Comparison of ENCODE assay signal across 35 cellular contexts in the genomic region with DNA sequence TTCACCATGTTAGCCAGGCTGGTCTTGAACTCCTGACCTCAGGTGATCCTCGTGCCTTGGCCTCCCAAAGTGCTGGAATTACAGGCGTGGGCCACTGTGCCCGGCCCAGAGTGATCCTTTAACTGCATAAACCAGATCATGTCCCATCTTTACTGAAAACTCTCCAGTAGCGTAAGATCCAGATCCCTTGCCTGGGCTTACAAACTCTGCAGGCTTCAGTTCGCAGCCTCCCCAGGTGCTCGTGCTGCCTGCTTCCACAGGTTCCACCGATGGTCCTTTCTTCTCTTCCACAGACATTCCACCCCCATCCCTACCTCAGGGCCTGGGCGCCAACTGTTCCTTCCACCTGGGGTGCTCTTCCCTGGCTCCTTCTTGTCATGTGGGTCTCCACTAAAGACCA.
"Had no signal": no experiment of that assay in that cellular context is flagged by ENCODE, and none has a peak within 500 bp of the region (broad histone marks: within the 10 kb centered on the region; RNA-seq: fewer than 3 reads in every experiment).

No MANE protein-coding gene starts in this region.

- ATAC-seq: activated CD8-positive, alpha-beta T cell treated with anti-CD3 and anti-CD28 coated beads for 36 hours; activated naive CD4-positive, alpha-beta T cell treated with anti-CD3 and anti-CD28 coated beads, Interleukin-2, amount 50 U/mL, for 72 hours; activated T-cell treated with anti-CD3 and anti-CD28 coated beads, Interleukin-2, amount 50 U/mL, for 4 hours; activated T-cell treated with anti-CD3 and anti-CD28 coated beads, Interleukin-2, amount 50 U/mL, for 72 hours; activated T-helper 17 cell treated with anti-CD3 and anti-CD28 coated beads, Interleukin-2, amount 50 U/mL, for 72 hours had no signal

- DNase-seq: activated B cell treated with CpG ODN at 0.5 μM for 24 hours; activated CD4-positive, alpha-beta memory T cell treated with anti-CD3 and anti-CD28 coated beads for 36 hours; activated CD4-positive, alpha-beta T cell treated with anti-CD3 and anti-CD28 coated beads for 4 hours; activated CD4-positive, alpha-beta T cell treated with anti-CD3 and anti-CD28 coated beads, Interleukin-2, amount 10 ng/mL, durations not matched to agents 24 days and 14 days; activated CD4-positive, alpha-beta T cell treated with anti-CD3 and anti-CD28 coated beads, Interleukin-2, amount 50 U/mL, for 1 hour; activated CD4-positive, alpha-beta T cell treated with anti-CD3 and anti-CD28 coated beads, Interleukin-2, amount 50 U/mL, for 4 hours; activated CD4-positive, CD25-positive, alpha-beta regulatory T cell treated with anti-CD3 and anti-CD28 coated beads, Interleukin-2, amount 50 U/mL, for 72 hours; activated CD8-positive, alpha-beta memory T cell treated with anti-CD3 and anti-CD28 coated beads, Interleukin-2, amount 50 U/mL, for 4 hours; activated CD8-positive, alpha-beta T cell treated with anti-CD3 and anti-CD28 coated beads for 36 hours; activated gamma-delta T cell treated with Interleukin-2 at 50 U/mL for 16 hours; activated naive CD4-positive, alpha-beta T cell; activated naive CD4-positive, alpha-beta T cell treated with anti-CD3 and anti-CD28 coated beads for 36 hours; activated naive CD4-positive, alpha-beta T cell treated with anti-CD3 and anti-CD28 coated beads, Interleukin-2, amount 50 U/mL, for 16 hours; activated naive CD8-positive, alpha-beta T cell treated with anti-CD3 and anti-CD28 coated beads for 36 hours; activated T-cell treated with anti-CD3 and anti-CD28 coated beads for 4 hours; activated T-cell treated with anti-CD3 and anti-CD28 coated beads, Interleukin-2, amount 50 U/mL, for 1 hour; activated T-cell treated with anti-CD3 and anti-CD28 coated beads, Interleukin-2, amount 50 U/mL, for 4 hours; activated T-cell treated with anti-CD3 and anti-CD28 coated beads, Interleukin-2, amount 50 U/mL, for 72 hours; adrenal gland; amniotic stem cell; caudate nucleus; cerebellar nuclear complex; T-helper 1 cell; T-helper 2 cell; T-helper 9 cell had no signal

- H3K36me3 ChIP-seq: adrenal gland, cardiac muscle cell had no signal

- H3K4me3 Mint-ChIP-seq: activated B cell treated with CpG ODN at 0.5 μM for 24 hours; activated CD4-positive, alpha-beta memory T cell treated with anti-CD3 and anti-CD28 coated beads for 36 hours; activated CD4-positive, alpha-beta T cell treated with anti-CD3 and anti-CD28 coated beads, Interleukin-2, amount 10 ng/mL, durations not matched to agents 24 days and 14 days; activated CD8-positive, alpha-beta T cell treated with anti-CD3 and anti-CD28 coated beads for 36 hours; activated naive CD4-positive, alpha-beta T cell treated with anti-CD3 and anti-CD28 coated beads for 36 hours; activated naive CD8-positive, alpha-beta T cell treated with anti-CD3 and anti-CD28 coated beads for 36 hours; activated T-cell treated with anti-CD3 and anti-CD28 coated beads, Interleukin-2, amount 50 U/mL, for 4 hours; activated T-cell treated with anti-CD3 and anti-CD28 coated beads, Interleukin-2, amount 50 U/mL, for 72 hours; activated T-helper 1 cell treated with anti-CD3 and anti-CD28 coated beads, Interleukin-12 subunit alpha, Interleukin-12 subunit beta, Interleukin-2, Interleukin-4 antibody, amounts not matched to agents 30 ng/mL and 10 ng/mL and 1 ng/mL, durations not matched to agents 14 hours and 24 hours and 36 hours; activated T-helper 17 cell treated with anti-CD3 and anti-CD28 coated beads, Interleukin-2, amount 50 U/mL, for 72 hours; brain; central memory CD8-positive, alpha-beta T cell; T-helper 1 cell treated with Interleukin-12 subunit alpha and Interleukin-12 subunit beta and Interleukin-4 antibody, amounts not matched to agents 30 μg/mL and 1 μg/mL, for 36 hours; T-helper 2 cell treated with Interferon-gamma antibody and Interleukin-4, amounts not matched to agents 5 μg/mL and 100 μg/mL, for 36 hours had no signal

- H3K27ac Mint-ChIP-seq: activated B cell treated with CpG ODN at 0.5 μM for 24 hours; activated CD4-positive, alpha-beta memory T cell treated with anti-CD3 and anti-CD28 coated beads for 36 hours; activated CD4-positive, alpha-beta T cell treated with anti-CD3 and anti-CD28 coated beads, Interleukin-2, amount 10 ng/mL, durations not matched to agents 24 days and 14 days; activated CD8-positive, alpha-beta T cell treated with anti-CD3 and anti-CD28 coated beads for 36 hours; activated naive CD4-positive, alpha-beta T cell treated with anti-CD3 and anti-CD28 coated beads for 36 hours; activated naive CD4-positive, alpha-beta T cell treated with anti-CD3 and anti-CD28 coated beads, Interleukin-2, amount 50 U/mL, for 72 hours; activated naive CD8-positive, alpha-beta T cell treated with anti-CD3 and anti-CD28 coated beads for 36 hours; activated T-cell treated with anti-CD3 and anti-CD28 coated beads, Interleukin-2, amount 50 U/mL, for 72 hours; activated T-helper 1 cell treated with anti-CD3 and anti-CD28 coated beads, Interleukin-12 subunit alpha, Interleukin-12 subunit beta, Interleukin-2, Interleukin-4 antibody, amounts not matched to agents 30 ng/mL and 10 ng/mL and 1 ng/mL, durations not matched to agents 14 hours and 24 hours and 36 hours; activated T-helper 17 cell treated with anti-CD3 and anti-CD28 coated beads, Interleukin-2, amount 50 U/mL, for 72 hours; brain; T-helper 1 cell treated with Interleukin-12 subunit alpha and Interleukin-12 subunit beta and Interleukin-4 antibody, amounts not matched to agents 30 μg/mL and 1 μg/mL, for 36 hours; T-helper 2 cell treated with Interferon-gamma antibody and Interleukin-4, amounts not matched to agents 5 μg/mL and 100 μg/mL, for 36 hours had no signal

- H3K4me1 Mint-ChIP-seq: activated B cell treated with CpG ODN at 0.5 μM for 24 hours; activated CD4-positive, alpha-beta T cell treated with anti-CD3 and anti-CD28 coated beads, Interleukin-2, amount 10 ng/mL, durations not matched to agents 24 days and 14 days; activated naive CD8-positive, alpha-beta T cell treated with anti-CD3 and anti-CD28 coated beads for 36 hours; central memory CD8-positive, alpha-beta T cell had no signal

- H3K27me3 Mint-ChIP-seq: activated CD4-positive, alpha-beta T cell treated with anti-CD3 and anti-CD28 coated beads, Interleukin-2, amount 10 ng/mL, durations not matched to agents 24 days and 14 days had no signal

- H3K9me3 ChIP-seq: adrenal gland had no signal

- H3K27me3 ChIP-seq: adrenal gland, cardiac muscle cell had no signal

- H3K36me3 Mint-ChIP-seq: activated CD4-positive, alpha-beta memory T cell treated with anti-CD3 and anti-CD28 coated beads for 36 hours; activated naive CD4-positive, alpha-beta T cell treated with anti-CD3 and anti-CD28 coated beads, Interleukin-2, amount 50 U/mL, for 72 hours; activated naive CD8-positive, alpha-beta T cell treated with anti-CD3 and anti-CD28 coated beads for 36 hours; brain had no signal

- H3K9me3 Mint-ChIP-seq: activated B cell treated with CpG ODN at 0.5 μM for 24 hours; activated CD4-positive, alpha-beta memory T cell treated with anti-CD3 and anti-CD28 coated beads for 36 hours; activated CD4-positive, alpha-beta T cell treated with anti-CD3 and anti-CD28 coated beads, Interleukin-2, amount 10 ng/mL, durations not matched to agents 24 days and 14 days; activated CD8-positive, alpha-beta T cell treated with anti-CD3 and anti-CD28 coated beads for 36 hours; activated naive CD4-positive, alpha-beta T cell treated with anti-CD3 and anti-CD28 coated beads for 36 hours; activated naive CD4-positive, alpha-beta T cell treated with anti-CD3 and anti-CD28 coated beads, Interleukin-2, amount 50 U/mL, for 72 hours; activated naive CD8-positive, alpha-beta T cell treated with anti-CD3 and anti-CD28 coated beads for 36 hours; activated T-cell treated with anti-CD3 and anti-CD28 coated beads, Interleukin-2, amount 50 U/mL, for 4 hours; activated T-cell treated with anti-CD3 and anti-CD28 coated beads, Interleukin-2, amount 50 U/mL, for 72 hours; activated T-helper 1 cell treated with anti-CD3 and anti-CD28 coated beads, Interleukin-12 subunit alpha, Interleukin-12 subunit beta, Interleukin-2, Interleukin-4 antibody, amounts not matched to agents 30 ng/mL and 10 ng/mL and 1 ng/mL, durations not matched to agents 14 hours and 24 hours and 36 hours; activated T-helper 17 cell treated with anti-CD3 and anti-CD28 coated beads, Interleukin-2, amount 50 U/mL, for 72 hours; central memory CD8-positive, alpha-beta T cell; T-helper 1 cell treated with Interleukin-12 subunit alpha and Interleukin-12 subunit beta and Interleukin-4 antibody, amounts not matched to agents 30 μg/mL and 1 μg/mL, for 36 hours; T-helper 2 cell treated with Interferon-gamma antibody and Interleukin-4, amounts not matched to agents 5 μg/mL and 100 μg/mL, for 36 hours had no signal

- H3K27ac ChIP-seq: adrenal gland, cardiac muscle cell, VCaP had no signal

- H3K4me3 ChIP-seq: adrenal gland, cardiac muscle cell had no signal

- H3K4me1 ChIP-seq: adrenal gland had no signal

- FAIRE-seq: TTC549 had no signal
